In genomic region chr6:16132909-16133308, GRCh38 we compare ENCODE assay signal across 10 cellular contexts. TPM values are rescaled to one million over a fixed set of nuclear protein-coding genes. Genes with fewer than 3 reads are reported as not detected.
DNase-seq lines count a peak whose midpoint lies in the region; ATAC-seq and TF ChIP-seq lines count a peak whose summit lies in the region.
"Had no signal": no experiment of that assay in that cellular context is flagged by ENCODE, and none has a peak within 500 bp of the region (broad histone marks: within the 10 kb centered on the region; RNA-seq: fewer than 3 reads in every experiment).

No MANE protein-coding gene starts in this region.

- intact Hi-C loops in dendritic cell treated with granulocyte-macrophage colony-stimulating factor and Interleukin-4, amounts not matched to agents 40 ng/mL and 50 ng/mL, for 4 days (cut with micrococcal nuclease) = loop anchor here (5.0 kb wide), 1 partner anchor 49 kb away; no protein-coding TSS in a partner anchor

- no peak overlapping the region for H3K27ac ChIP-seq in CD8-positive, alpha-beta memory T cell (ENCODE audit: low read depth, low read length)
- H3K27ac ChIP-seq in MM.1S (ENCODE audit: low read length) = no peak overlapping the region
- no peak overlapping the region for H3K27ac ChIP-seq in parathyroid adenoma

- H2AFZ ChIP-seq in MM.1S (ENCODE audit: low read length) (no peak overlapping the region), parathyroid adenoma (no peak overlapping the region)

- H3K9ac ChIP-seq in MM.1S (ENCODE audit: low read length) (no peak overlapping the region), parathyroid adenoma (no peak overlapping the region)

- TF ChIP-seq CTCF in MM.1S (IDR thresholded peaks at IDR 0.05; ENCODE audit: low read length) (no peak), parathyroid adenoma (IDR thresholded peaks at IDR 0.05) (no peak), GM13977 (IDR thresholded peaks at IDR 0.05; ENCODE audit: extremely low read depth, insufficient read depth, missing control alignments) (no peak)

- H3K4me2 ChIP-seq in MM.1S (ENCODE audit: low read depth, low read length) (peak overlapping the region; percentile 76), parathyroid adenoma (ENCODE audit: low read length) (peak overlapping the region; percentile 71)

- no peak for DNase-seq in CD8-positive, alpha-beta memory T cell
- DNase-seq in MM.1S (no peak), NCI-H524 (lab: John Stamatoyannopoulos, UW) (no peak), GM13977 (ENCODE audit: low spot score) (no peak), NCI-H345 treated with DMSO at 0.1 percent for 48 hours (lab: John Stamatoyannopoulos, UW; ENCODE audit: unreplicated experiment) (no peak)
- DNase-seq: NCI-H2171; stimulated activated CD4-positive, alpha-beta T cell treated with anti-CD3 and anti-CD28 coated beads, Interleukin-12 subunit alpha, Interleukin-12 subunit beta, amount 100 ng/mL, for 4 hours had no signal

- no peak for ATAC-seq in GM21528 (IDR thresholded peaks at IDR 0.05; ENCODE audit: low FRiP score, unreplicated experiment)

- H3K27me3 ChIP-seq in CD8-positive, alpha-beta memory T cell (ENCODE audit: insufficient read depth, low read length, poor library complexity, severe bottlenecking) = no peaks in the 10 kb centered on the region
- H3K27me3 ChIP-seq in MM.1S (replicated peaks; ENCODE audit: insufficient read depth, low read length) = no peaks in the 10 kb centered on the region
- H3K27me3 ChIP-seq in parathyroid adenoma (ENCODE audit: control insufficient read depth, insufficient read depth, low read length) = no peaks in the 10 kb centered on the region

- peak overlapping the region; percentile 43 to 99 (median 68) for H3K4me3 Mint-ChIP-seq in CD8-positive, alpha-beta memory T cell
- H3K4me3 Mint-ChIP-seq in dendritic cell treated with granulocyte-macrophage colony-stimulating factor and Interleukin-4, amounts not matched to agents 40 ng/mL and 50 ng/mL, for 4 days = peak overlapping the region; percentile 40

- no peaks in the 10 kb centered on the region for H3K9me2 ChIP-seq in MM.1S (replicated peaks; ENCODE audit: insufficient read depth, low read length)

- peaks cover 68 to 85% (median 72%) of the 10 kb centered on the region in 3 donors for H3K4me1 Mint-ChIP-seq in CD8-positive, alpha-beta memory T cell
- peaks cover 41% of the 10 kb centered on the region for H3K4me1 Mint-ChIP-seq in dendritic cell treated with granulocyte-macrophage colony-stimulating factor and Interleukin-4, amounts not matched to agents 40 ng/mL and 50 ng/mL, for 4 days (ENCODE audit: low read depth)

- H4K20me1 ChIP-seq in MM.1S (ENCODE audit: insufficient read depth, low read length) = peaks cover 31% of the 10 kb centered on the region

- H3K4me1 ChIP-seq in CD8-positive, alpha-beta memory T cell (ENCODE audit: insufficient read depth, low read length) = peaks cover 67% of the 10 kb centered on the region
- H3K4me1 ChIP-seq in MM.1S (ENCODE audit: low read length) (peaks cover 50% of the 10 kb centered on the region), parathyroid adenoma (peaks cover 18% of the 10 kb centered on the region)

- CTCF ChIA-PET in CD8-positive, alpha-beta memory T cell (lab: Charles Lee) = no interaction called here

- no peaks in the 10 kb centered on the region for H3K36me3 ChIP-seq in CD8-positive, alpha-beta memory T cell (ENCODE audit: insufficient read depth, low read length)
- H3K36me3 ChIP-seq in MM.1S (replicated peaks; ENCODE audit: insufficient read depth, low read length) = peaks cover 3% of the 10 kb centered on the region; the same call in 1 of the 2 replicates
- H3K36me3 ChIP-seq in parathyroid adenoma (ENCODE audit: control insufficient read depth, insufficient read depth, low read length) = no peaks in the 10 kb centered on the region

- peaks cover 85% of the 10 kb centered on the region for H3K79me2 ChIP-seq in MM.1S (ENCODE audit: low read length)
- H3K79me2 ChIP-seq in parathyroid adenoma = peaks cover 20% of the 10 kb centered on the region

- H3K36me3 Mint-ChIP-seq in CD8-positive, alpha-beta memory T cell = peaks cover 4 to 47% (median 10%) of the 10 kb centered on the region in 3 donors
- peaks cover 59% of the 10 kb centered on the region for H3K36me3 Mint-ChIP-seq in dendritic cell treated with granulocyte-macrophage colony-stimulating factor and Interleukin-4, amounts not matched to agents 40 ng/mL and 50 ng/mL, for 4 days (ENCODE audit: low read depth)

- POLR2A ChIA-PET in CD8-positive, alpha-beta memory T cell (lab: Charles Lee) = no interaction called here

- peak overlapping the region; percentile 21 for H3K4me3 ChIP-seq in CD8-positive, alpha-beta memory T cell (ENCODE audit: low read length)
- H3K4me3 ChIP-seq in MM.1S (ENCODE audit: low read length) (no peak overlapping the region), parathyroid adenoma (ENCODE audit: low read depth, low read length) (peak overlapping the region; percentile 95)

- no peaks in the 10 kb centered on the region for H3K9me3 ChIP-seq in CD8-positive, alpha-beta memory T cell (ENCODE audit: low read length)
- H3K9me3 ChIP-seq in MM.1S (replicated peaks; ENCODE audit: insufficient read depth, low read length) = no peaks in the 10 kb centered on the region
- H3K9me3 ChIP-seq in parathyroid adenoma (ENCODE audit: control insufficient read depth, low read length) = no peaks in the 10 kb centered on the region

- peak overlapping the region; percentile 7 to 97 (median 76) for H3K27ac Mint-ChIP-seq in CD8-positive, alpha-beta memory T cell
- H3K27ac Mint-ChIP-seq in dendritic cell treated with granulocyte-macrophage colony-stimulating factor and Interleukin-4, amounts not matched to agents 40 ng/mL and 50 ng/mL, for 4 days = no peak overlapping the region

- in situ Hi-C loops in GM13977 (cut with MboI; ENCODE audit: low pct_unique_long_range_greater_than_20kb, low sequenced_read_pairs, unreplicated experiment) = no loop called here

- H3F3A ChIP-seq in MM.1S (ENCODE audit: insufficient read depth, low read length) = peaks cover 27% of the 10 kb centered on the region

- no peaks in the 10 kb centered on the region for H3K9me3 Mint-ChIP-seq in CD8-positive, alpha-beta memory T cell
- H3K9me3 Mint-ChIP-seq in dendritic cell treated with granulocyte-macrophage colony-stimulating factor and Interleukin-4, amounts not matched to agents 40 ng/mL and 50 ng/mL, for 4 days = no peaks in the 10 kb centered on the region

- H3K27me3 Mint-ChIP-seq in CD8-positive, alpha-beta memory T cell = no peaks in the 10 kb centered on the region
- H3K27me3 Mint-ChIP-seq in dendritic cell treated with granulocyte-macrophage colony-stimulating factor and Interleukin-4, amounts not matched to agents 40 ng/mL and 50 ng/mL, for 4 days = no peaks in the 10 kb centered on the region

RNA-seq across cellular contexts. Expression of gene MYLIP, which starts 4.0 kb away (rescaled TPM):
- 1 to 10 TPM; 7.7 to 9.0 TPM for total RNA-seq in CD8-positive, alpha-beta memory T cell
- polyA plus RNA-seq in CD8-positive, alpha-beta memory T cell = 78.0 TPM
